1 cellular context compared by ENCODE assay signal in genomic region chr5:150147580-150148407, GRCh38.
TF ChIP-seq lines count a peak whose summit lies in the region.

No MANE protein-coding gene starts in this region.

TF ChIP-seq in H1, 55 proteins besides CTCF, POLR2A, EP300 and RAD21:
- TF ChIP-seq CEBPB (IDR thresholded peaks at IDR 0.05; ENCODE audit: low read depth, low read length) (no peak), SRF (IDR thresholded peaks at IDR 0.05; ENCODE audit: low read depth, low read length) (no peak), TAF1 (IDR thresholded peaks at IDR 0.05; ENCODE audit: low read depth, low read length) (no peak), EZH2 (IDR thresholded peaks at IDR 0.05; ENCODE audit: low read depth, low read length, severe bottlenecking) (no peak), CBX5 (IDR thresholded peaks at IDR 0.05; ENCODE audit: low read depth, low read length) (no peak), ZNF274 (IDR thresholded peaks at IDR 0.05; ENCODE audit: borderline replicate concordance, extremely low read depth, low read length) (no peak), RXRA (IDR thresholded peaks at IDR 0.05; ENCODE audit: insufficient read depth, low read depth, low read length) (no peak), CHD2 (IDR thresholded peaks at IDR 0.05; ENCODE audit: low read length) (no peak), KDM1A (IDR thresholded peaks at IDR 0.05; ENCODE audit: borderline replicate concordance, low read length) (no peak), USF2 (IDR thresholded peaks at IDR 0.05; ENCODE audit: low read length) (no peak), TEAD4 (IDR thresholded peaks at IDR 0.05; ENCODE audit: low read depth, low read length) (no peak), JUND (IDR thresholded peaks at IDR 0.05; ENCODE audit: low read length) (no peak), CTBP2 (IDR thresholded peaks at IDR 0.05; ENCODE audit: borderline replicate concordance, insufficient read depth, insufficient read length, low read length) (no peak), BACH1 (IDR thresholded peaks at IDR 0.05; ENCODE audit: low read length) (no peak), SUZ12 (IDR thresholded peaks at IDR 0.05; ENCODE audit: low read length) (no peak), CHD1 (IDR thresholded peaks at IDR 0.05; ENCODE audit: low read depth, low read length) (no peak), CHD7 (IDR thresholded peaks at IDR 0.05; ENCODE audit: insufficient replicate concordance, low read length) (no peak)
